14 cellular contexts compared by ENCODE assay signal in the genomic region with DNA sequence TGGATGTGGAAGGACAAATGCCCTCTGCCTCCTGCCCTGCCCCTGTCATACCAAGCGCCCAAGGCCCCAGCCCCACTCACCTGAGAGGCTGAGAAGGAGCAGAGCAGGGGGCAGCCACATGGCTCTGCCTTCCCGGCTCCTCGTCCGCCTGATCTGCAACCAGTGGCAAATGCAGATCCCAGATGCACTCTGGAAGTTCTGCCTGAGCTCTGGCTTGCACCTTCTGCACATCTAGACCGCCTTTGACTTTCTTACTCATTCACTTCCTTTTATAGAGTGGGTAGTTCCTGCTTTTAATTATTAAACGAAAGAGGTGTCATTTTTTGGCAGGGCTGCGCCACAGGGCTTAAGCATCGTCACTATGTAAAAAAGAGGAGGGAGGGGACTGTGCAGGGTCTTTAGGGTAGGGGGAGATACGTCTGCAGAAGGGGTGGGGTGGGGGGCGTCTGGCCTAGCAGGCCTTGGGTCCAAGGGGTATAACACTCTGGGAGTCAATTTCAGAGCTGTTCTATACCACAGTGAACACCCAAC. TPM values are rescaled to one million over a fixed set of nuclear protein-coding genes. Genes with fewer than 3 reads are reported as not detected.
DNase-seq lines count a peak whose midpoint lies in the region; FAIRE-seq lines count a peak whose summit lies in the region.
"Had no signal": no experiment of that assay in that cellular context is flagged by ENCODE, and none has a peak within 500 bp of the region (broad histone marks: within the 10 kb centered on the region; RNA-seq: fewer than 3 reads in every experiment).

Gene CD300LB, minus strand, starts transcription at position 245 of the 531 bp plus-strand sequence. Its CDS starts 125 bp downstream, at position 120.

- intact Hi-C loops in cardiac septum (cut with DNase I): no loop called here

- DNase-seq in SIG-M5 treated with dmso at 0.1 percent for 504 hours (lab: John Stamatoyannopoulos, UW; ENCODE audit: unreplicated experiment) (peak; percentile 55), SIG-M5 (lab: John Stamatoyannopoulos, UW) (no peak), NOMO-1 treated with dmso at 0.1 percent for 144 hours (lab: John Stamatoyannopoulos, UW; ENCODE audit: unreplicated experiment) (peak; percentile 53), cardiac septum (ENCODE audit: low spot score) (peak; percentile 63), NCI-H524 (lab: John Stamatoyannopoulos, UW) (no peak), HTR-8/SVneo (ENCODE audit: insufficient read length, low spot score) (no peak)
- peak; percentile 19 for DNase-seq in stimulated activated CD8-positive, alpha-beta memory T cell treated with anti-CD3 and anti-CD28 coated beads, Interleukin-4, amount 100 ng/mL, for 48 hours
- DNase-seq in activated CD4-positive, alpha-beta T cell treated with anti-CD3 and anti-CD28 coated beads, Interleukin-2, amount 50 U/mL, for 4 hours: no peak
- DNase-seq: activated CD4-positive, alpha-beta T cell treated with anti-CD3 and anti-CD28 coated beads for 48 hours; dermis blood vessel endothelial cell; kidney glomerular epithelial cell; MG63; NCI-H510A treated with DMSO at 0.1 percent for 48 hours had no signal

- no peak for FAIRE-seq in HTR-8/SVneo (lab: Jason Lieb, UNC)

RNA-seq across cellular contexts. Expression of gene CD300LB, which starts in this region (rescaled TPM):
- total RNA-seq in cardiac septum: not detected
- total RNA-seq: dermis blood vessel endothelial cell, fibroblast of villous mesenchyme had no signal

Comparison
In these comparisons a context has a peak if more than half of its experiments do, and no peak if none do; other contexts are left out.
1. DNase-seq: peak in SIG-M5 treated with dmso at 0.1 percent for 504 hours (single experiment), NOMO-1 treated with dmso at 0.1 percent for 144 hours (single experiment) and stimulated activated CD8-positive, alpha-beta memory T cell treated with anti-CD3 and anti-CD28 coated beads, Interleukin-4, amount 100 ng/mL, for 48 hours (single experiment); none in SIG-M5 (single experiment), NCI-H524 (0 of 2), activated CD4-positive, alpha-beta T cell treated with anti-CD3 and anti-CD28 coated beads, Interleukin-2, amount 50 U/mL, for 4 hours (0 of 2) and HTR-8/SVneo (single experiment).
2. Peak in DNase-seq in cardiac septum; RNA of the gene not detected or under 1 TPM.